Comparison of ENCODE assay signal across 8 cellular contexts in the genomic region with DNA sequence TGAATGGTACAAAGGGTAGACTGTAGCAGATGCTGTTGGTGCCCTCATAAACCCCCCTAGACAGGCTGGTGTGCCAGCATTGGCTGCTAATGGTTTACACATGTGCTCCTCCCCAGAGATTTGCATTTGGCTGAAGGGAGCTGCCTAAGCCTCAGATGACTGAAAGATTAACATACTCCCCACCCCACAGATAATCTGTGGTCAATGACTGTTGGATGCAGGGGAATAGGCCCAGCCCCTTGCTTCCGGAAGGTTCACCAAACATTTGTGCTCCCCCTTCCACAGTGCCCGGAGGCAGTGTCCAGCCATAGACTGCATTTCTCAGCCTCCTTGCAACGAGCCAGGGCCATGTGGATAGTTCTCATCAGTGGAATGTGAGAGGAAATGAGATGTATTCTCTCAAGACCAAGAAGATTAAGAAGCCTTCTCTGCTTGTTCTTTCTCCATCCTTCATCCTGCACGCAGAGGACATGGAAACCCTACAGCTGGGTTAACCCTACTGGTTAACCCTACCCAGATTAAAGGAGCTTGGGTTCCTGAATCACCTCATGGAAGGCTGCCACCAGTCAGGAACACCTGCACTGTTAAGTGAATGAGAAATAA.
DNase-seq lines count a peak whose midpoint lies in the region; ATAC-seq lines count a peak whose summit lies in the region.

No MANE protein-coding gene starts in this region.

- in situ Hi-C loops in ACHN (cut with HindIII; ENCODE audit: low pct_ligation_motif_present, low pct_unique_long_range_greater_than_20kb, low sequenced_read_pairs) = no loop called here

- DNase-seq in NOMO-1 treated with dmso at 0.1 percent for 144 hours (lab: John Stamatoyannopoulos, UW; ENCODE audit: unreplicated experiment) = peak; percentile 74
- peak; percentile 42 for DNase-seq in iPS DF 19.7 (ENCODE audit: low read depth, low spot score)
- DNase-seq in NCI-H345 treated with DMSO at 0.1 percent for 48 hours (lab: John Stamatoyannopoulos, UW; ENCODE audit: unreplicated experiment) = no peak
- DNase-seq in ACHN = no peak

- peak; percentile 50 for ATAC-seq in GM18873 (IDR thresholded peaks at IDR 0.05; ENCODE audit: low FRiP score, unreplicated experiment)
- ATAC-seq in HG02973 (IDR thresholded peaks at IDR 0.05; ENCODE audit: unreplicated experiment) = peak; percentile 74
- no peak for ATAC-seq in HG03342 (IDR thresholded peaks at IDR 0.05; ENCODE audit: unreplicated experiment)
- no peak for ATAC-seq in GM18519 (IDR thresholded peaks at IDR 0.05; ENCODE audit: low FRiP score, unreplicated experiment)

Comparison
In these comparisons a context has a peak if more than half of its experiments do, and no peak if none do; other contexts are left out.
1. ATAC-seq: peak in GM18873 (single experiment) and HG02973 (single experiment); none in HG03342 (single experiment) and GM18519 (single experiment).
2. DNase-seq: peak in NOMO-1 treated with dmso at 0.1 percent for 144 hours (single experiment) and iPS DF 19.7 (single experiment); none in NCI-H345 treated with DMSO at 0.1 percent for 48 hours (single experiment) and ACHN (single experiment).